19 cellular contexts compared by ENCODE assay signal in the genomic region with DNA sequence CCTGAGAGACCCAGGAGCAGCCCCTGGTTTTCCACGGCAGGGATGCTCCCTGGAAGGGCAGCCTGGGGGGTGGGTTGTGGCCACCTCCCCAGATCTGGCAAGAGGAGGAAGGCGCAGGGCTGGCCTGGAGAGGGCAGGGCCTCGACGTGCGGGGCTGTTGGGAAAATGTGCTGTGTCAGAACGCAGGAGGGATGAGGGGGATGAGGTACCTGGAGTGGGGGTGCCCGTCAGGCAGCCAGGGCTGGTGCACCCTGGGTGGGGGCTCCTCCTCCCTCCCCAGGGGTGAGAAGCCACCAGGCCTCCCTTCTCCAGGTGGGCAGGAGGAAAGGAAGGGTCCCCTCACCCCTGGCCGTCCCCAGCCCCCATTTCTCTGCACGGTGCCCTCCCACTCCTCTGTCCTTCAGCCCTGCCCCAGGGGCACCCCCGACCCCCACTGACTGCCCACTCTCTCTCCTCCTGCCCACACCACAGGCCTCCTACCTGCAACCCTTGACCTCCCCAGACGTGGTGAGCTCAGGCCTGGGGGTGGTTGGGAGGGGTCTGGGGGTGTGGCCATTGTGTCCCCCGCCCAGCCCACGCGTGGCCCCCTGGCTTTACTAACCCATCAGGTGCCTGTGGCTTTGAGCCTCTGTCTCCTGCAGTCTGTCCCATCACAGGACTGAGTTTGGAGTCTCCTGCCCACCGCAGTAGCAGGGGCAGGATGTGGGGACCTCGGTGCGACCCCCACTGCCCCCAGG. TPM values are rescaled to one million over a fixed set of nuclear protein-coding genes. Genes with fewer than 3 reads are reported as not detected.
DNase-seq lines count a peak whose midpoint lies in the region; ATAC-seq, FAIRE-seq and TF ChIP-seq lines count a peak whose summit lies in the region.
"Had no signal": no experiment of that assay in that cellular context is flagged by ENCODE, and none has a peak within 500 bp of the region (broad histone marks: within the 10 kb centered on the region; RNA-seq: fewer than 3 reads in every experiment).

No MANE protein-coding gene starts in this region.

- 0 out of 2 replicates have a peak overlapping the region, but pooled peaks have one; percentile 24 for H2BK5ac ChIP-seq in H1 (ENCODE audit: low read depth, low read length)

- no peak overlapping the region; the same call in 1 of the 2 replicates for H2BK15ac ChIP-seq in H1 (ENCODE audit: low read length)

- no peak overlapping the region for H3K18ac ChIP-seq in H1 (ENCODE audit: extremely low read depth, low read length)

- TF ChIP-seq POLR2A in H1 (IDR thresholded peaks at IDR 0.05; ENCODE audit: control extremely low read depth in 1 of 2, low read depth in 2 of 2, low read length in 2 of 2) = no peak

- no peak overlapping the region for H3K9ac ChIP-seq in H1 (replicated peaks in 1 of 4; ENCODE audit: extremely low read depth in 1 of 4, low read depth in 3 of 4, low read length in 3 of 4)
- H3K9ac ChIP-seq in skeletal muscle satellite cell (ENCODE audit: low read depth, low read length) = peak overlapping the region; percentile 60

- no peak for TF ChIP-seq EP300 in H1 (IDR thresholded peaks at IDR 0.05; ENCODE audit: borderline replicate concordance in 1 of 2, low read depth in 2 of 2, low read length in 2 of 2)

- DNase-seq in right atrium auricular region (ENCODE audit: low spot score) (no peak), left cardiac atrium (no peak), H1 (ENCODE audit: low read depth in 1 of 2, low spot score in 2 of 2) (no peak), urothelium cell line (ENCODE audit: low spot score) (no peak), CD14-positive monocyte (ENCODE audit: low spot score) (no peak), chondrocyte (ENCODE audit: low spot score) (no peak)
- no peak for DNase-seq in stimulated activated CD8-positive, alpha-beta memory T cell treated with anti-CD3 and anti-CD28 coated beads, Interleukin-4, amount 100 ng/mL, for 48 hours
- DNase-seq: CD4-positive, alpha-beta memory T cell; DND-41; GF-D8; KG1; NCI-H1105; NCI-H187; NCI-H69; NK-92 treated with Interleukin-12 subunit alpha and Interleukin-12 subunit beta, amount 100 ng/mL, for 24 hours; PC-9; SHP77 had no signal

- no peak overlapping the region for H2AK5ac ChIP-seq in H1 (ENCODE audit: low read depth, low read length)

- H3K36me3 Mint-ChIP-seq in CD14-positive monocyte = no peaks in the 10 kb centered on the region
- H3K36me3 Mint-ChIP-seq in chondrocyte (ENCODE audit: low read depth) = no peaks in the 10 kb centered on the region
- H3K36me3 Mint-ChIP-seq: CD4-positive, alpha-beta memory T cell had no signal

- peaks cover 2 to 7% (median 6%) of the 10 kb centered on the region in 3 donors for H3K27me3 Mint-ChIP-seq in CD14-positive monocyte (ENCODE audit: low read depth in 3 of 3)
- H3K27me3 Mint-ChIP-seq in chondrocyte (ENCODE audit: low read depth) = no peaks in the 10 kb centered on the region

- no peak overlapping the region for H2BK12ac ChIP-seq in H1 (ENCODE audit: low read depth, low read length)

- H3K4me1 Mint-ChIP-seq in CD14-positive monocyte (peaks cover 7% of the 10 kb centered on the region), chondrocyte (ENCODE audit: low read depth) (peaks cover 31% of the 10 kb centered on the region)

- ATAC-seq in left cardiac atrium = no peak

- intact Hi-C loops in left cardiac atrium (cut with DNase I) (no loop called here), CD14-positive monocyte (cut with micrococcal nuclease) (loop anchor here in 1 of 2 donors (5.0 kb wide), 1 partner anchor 47 kb away; no protein-coding TSS in a partner anchor)

- POLR2A ChIA-PET in H1 (lab: Charles Lee; ENCODE audit: partially characterized antibody) = interaction anchor here (0.6 to 0.8 kb wide), 2 partner anchors 11 to 26 kb away, joined by 3 read pairs; no protein-coding TSS in a partner anchor

- H2BK20ac ChIP-seq in H1 (ENCODE audit: low read length) = no peak overlapping the region

- H3K23me2 ChIP-seq in H1 (ENCODE audit: low read depth, low read length) = no peaks in the 10 kb centered on the region

- CTCF ChIA-PET in H1 (lab: Charles Lee; ENCODE audit: partially characterized antibody) = interaction anchor here (1.0 to 2.4 kb wide), 3 partner anchors 21 to 40 kb away, joined by 3 to 7 read pairs (median 3); no protein-coding TSS in a partner anchor

- no peak for TF ChIP-seq CTCF in right atrium auricular region (IDR thresholded peaks at IDR 0.05)
- TF ChIP-seq CTCF in H1 (IDR thresholded peaks at IDR 0.05; ENCODE audit: control extremely low read depth in 1 of 3, insufficient read depth in 1 of 3, low read depth in 1 of 3, low read length in 3 of 3) = no peak
- TF ChIP-seq CTCF in CD14-positive monocyte (IDR thresholded peaks at IDR 0.05) = no peak
- TF ChIP-seq CTCF in chondrocyte (IDR thresholded peaks at IDR 0.05) = no peak

- H3K14ac ChIP-seq in H1 (ENCODE audit: insufficient read length) = no peak overlapping the region

- no peak for TF ChIP-seq RAD21 in H1 (IDR thresholded peaks at IDR 0.05 in 1 of 2, conservative IDR thresholded peaks at IDR 0.05 in 1 of 2; ENCODE audit: low read depth in 2 of 2, low read length in 2 of 2)

- no peaks in the 10 kb centered on the region for H4K20me1 ChIP-seq in H1 (replicated peaks in 1 of 2; ENCODE audit: control insufficient read depth in 1 of 2, insufficient read depth in 2 of 2, low read length in 2 of 2)

- H3K23ac ChIP-seq in H1 (ENCODE audit: insufficient read length) = no peak overlapping the region

- H3K36me3 ChIP-seq in right atrium auricular region (no peaks in the 10 kb centered on the region), H1 (ENCODE audit: control insufficient read depth in 2 of 4, insufficient read depth in 4 of 4, low read length in 3 of 4) (no peaks in the 10 kb centered on the region), skeletal muscle satellite cell (ENCODE audit: insufficient read depth, low read length) (no peaks in the 10 kb centered on the region)

- no peak overlapping the region for H3K4me2 ChIP-seq in H1 (ENCODE audit: insufficient read depth in 1 of 2, low read depth in 2 of 2, low read length in 2 of 2)
- H3K4me2 ChIP-seq in skeletal muscle satellite cell (ENCODE audit: low read length) = no peak overlapping the region
- H3K4me2 ChIP-seq: PC-9 had no signal

- peak overlapping the region; percentile 25; the same call in 1 of the 2 replicates for H4K8ac ChIP-seq in H1 (ENCODE audit: extremely low read depth, insufficient read depth, low read length)

- H3K4ac ChIP-seq in H1 (replicated peaks; ENCODE audit: insufficient read length, low read depth, low read length) = no peak overlapping the region

- no peak overlapping the region for H4K91ac ChIP-seq in H1 (replicated peaks; ENCODE audit: insufficient read length, low read length)

- H3K4me3 Mint-ChIP-seq in CD14-positive monocyte = no peak overlapping the region
- no peak overlapping the region for H3K4me3 Mint-ChIP-seq in chondrocyte (ENCODE audit: unreplicated experiment)
- H3K4me3 Mint-ChIP-seq: CD4-positive, alpha-beta memory T cell had no signal

- peak overlapping the region; percentile 74 to 78 for H3K27ac ChIP-seq in right atrium auricular region
- H3K27ac ChIP-seq in H1 (ENCODE audit: low read depth, low read length) = no peak overlapping the region
- H3K27ac ChIP-seq: PC-9 had no signal

- no peaks in the 10 kb centered on the region for H3K79me1 ChIP-seq in H1 (ENCODE audit: low read depth, low read length)

- H3K27me3 ChIP-seq in right atrium auricular region = no peaks in the 10 kb centered on the region
- no peaks in the 10 kb centered on the region for H3K27me3 ChIP-seq in H1 (replicated peaks in 1 of 4; ENCODE audit: control insufficient read depth in 3 of 4, extremely low read depth in 1 of 4, insufficient read depth in 3 of 4, low read length in 3 of 4)
- H3K27me3 ChIP-seq in skeletal muscle satellite cell (ENCODE audit: control insufficient read depth, insufficient read depth, low read length) = no peaks in the 10 kb centered on the region
- H3K27me3 ChIP-seq: MG63 had no signal

- WGBS in H1 (ENCODE audit: extremely low coverage in 1 of 2, insufficient coverage in 1 of 2, insufficient read length in 1 of 2, insufficient replicate concordance in 2 of 2, low coverage in 1 of 2, low lambda C conversion rate in 2 of 2, missing lambda C conversion rate in 1 of 2), 2 experiments = 91% methylated on average over 13 of the region's 17 CpGs; no CpG with 5 or more reads in 1 of the 2 experiments

- H3K9me3 ChIP-seq in right atrium auricular region (no peaks in the 10 kb centered on the region), H1 (ENCODE audit: insufficient read depth in 2 of 2, low read depth in 1 of 2, low read length in 1 of 2) (no peaks in the 10 kb centered on the region), skeletal muscle satellite cell (replicated peaks; ENCODE audit: low read length) (no peaks in the 10 kb centered on the region)
- H3K9me3 ChIP-seq: MG63 had no signal

- no peak overlapping the region for H3K4me3 ChIP-seq in right atrium auricular region
- H3K4me3 ChIP-seq in H1 (ENCODE audit: extremely low read depth in 1 of 4, insufficient read depth in 2 of 4, low read depth in 3 of 4, low read length in 4 of 4) = no peak overlapping the region
- no peak overlapping the region for H3K4me3 ChIP-seq in skeletal muscle satellite cell (ENCODE audit: low read length)
- H3K4me3 ChIP-seq: MG63, PC-9 had no signal

- H3K56ac ChIP-seq in H1 (replicated peaks; ENCODE audit: insufficient read length, low read depth, low read length) = no peak overlapping the region

- no peaks in the 10 kb centered on the region for H3K79me2 ChIP-seq in H1 (ENCODE audit: control insufficient read depth in 1 of 2, insufficient read depth in 2 of 2, low read length in 2 of 2)

- H3K9me3 Mint-ChIP-seq in CD14-positive monocyte (no peaks in the 10 kb centered on the region), chondrocyte (ENCODE audit: low read depth) (no peaks in the 10 kb centered on the region)
- H3K9me3 Mint-ChIP-seq: CD4-positive, alpha-beta memory T cell had no signal

- no peak overlapping the region for H4K5ac ChIP-seq in H1 (ENCODE audit: insufficient read length, low read depth, low read length)

- H2AFZ ChIP-seq in H1 (ENCODE audit: low read length) = no peak overlapping the region
- H2AFZ ChIP-seq: PC-9 had no signal

- no peak overlapping the region for H2BK120ac ChIP-seq in H1 (replicated peaks; ENCODE audit: low read depth, low read length)

- H3K27ac Mint-ChIP-seq in CD14-positive monocyte (no peak overlapping the region), chondrocyte (ENCODE audit: unreplicated experiment) (no peak overlapping the region)

- FAIRE-seq in H1 (lab: Jason Lieb, UNC) (no peak), urothelium cell line (lab: Jason Lieb, UNC) (peak; percentile 42)

- H3K4me1 ChIP-seq in right atrium auricular region = peaks cover 0 to 53% of the 10 kb centered on the region in 2 donors
- peaks cover 0 to 3% (median 0%) of the 10 kb centered on the region in 4 experiments; a peak in 2 of 7 replicates for H3K4me1 ChIP-seq in H1 (replicated peaks in 1 of 4; ENCODE audit: control insufficient read depth in 3 of 4, insufficient read depth in 4 of 4, low read length in 3 of 4)
- peaks cover 49% of the 10 kb centered on the region for H3K4me1 ChIP-seq in skeletal muscle satellite cell (ENCODE audit: control insufficient read depth, insufficient read depth, low read length)

RNA-seq across cellular contexts. Expression of gene BAHCC1, which starts 39.6 kb away (rescaled TPM):
- total RNA-seq in right atrium auricular region = 10 to 100 TPM in 1 of 2 donors, 1 to 10 TPM in 1; 5.8 to 12.7 TPM
- 1 to 10 TPM; 8.3 to 9.9 TPM for total RNA-seq in left cardiac atrium
- total RNA-seq in H1 (2021; fragmentation: NEBNext Ultra II Directional; extraction: Animal tissue kit (Norgen Biotek cat#: 25700)) = 0.58 and 0.71 TPM in 2 replicates
- polyA plus RNA-seq in H1 (2011; rRNA removed) = 0.26 and 0.61 TPM in 2 replicates
- polyA plus RNA-seq in H1 (2011; cell fraction: cytosol; rRNA removed) = 0.47 TPM
- polyA plus RNA-seq in H1 (2011; cell fraction: nucleus; rRNA removed) = 2.9 TPM
- 0.44 to 0.98 TPM (median 0.89 TPM) in 4 replicates for polyA plus RNA-seq in H1 (2012, experiment 1 of 2)
- polyA plus RNA-seq in H1 (2012, experiment 2 of 2) = 0.58 TPM
- 0.45 TPM for polyA plus RNA-seq in H1 (2013, experiment 1 of 2)
- 0.50 TPM for polyA plus RNA-seq in H1 (2013, experiment 2 of 2)
- 0.88 and 0.95 TPM in 2 replicates for polyA minus RNA-seq in H1 (2011; rRNA and poly(A)+ RNA removed)
- 3.2 TPM for polyA minus RNA-seq in H1 (2011; cell fraction: cytosol; rRNA and poly(A)+ RNA removed)
- polyA minus RNA-seq in H1 (2011; cell fraction: nucleus; rRNA and poly(A)+ RNA removed) = 1.3 TPM
- total RNA-seq in skeletal muscle satellite cell (2012; rRNA removed) = 7.9 and 8.3 TPM in 2 replicates
- under 1 TPM; 0.11 to 0.27 TPM for polyA plus RNA-seq in CD14-positive monocyte
- total RNA-seq in chondrocyte = 20.6 to 32.3 TPM (median 22.7 TPM) in 3 replicates
- total RNA-seq: CD4-positive, alpha-beta memory T cell had no signal
- polyA plus RNA-seq: CD4-positive, alpha-beta memory T cell had no signal
